In the genomic region with DNA sequence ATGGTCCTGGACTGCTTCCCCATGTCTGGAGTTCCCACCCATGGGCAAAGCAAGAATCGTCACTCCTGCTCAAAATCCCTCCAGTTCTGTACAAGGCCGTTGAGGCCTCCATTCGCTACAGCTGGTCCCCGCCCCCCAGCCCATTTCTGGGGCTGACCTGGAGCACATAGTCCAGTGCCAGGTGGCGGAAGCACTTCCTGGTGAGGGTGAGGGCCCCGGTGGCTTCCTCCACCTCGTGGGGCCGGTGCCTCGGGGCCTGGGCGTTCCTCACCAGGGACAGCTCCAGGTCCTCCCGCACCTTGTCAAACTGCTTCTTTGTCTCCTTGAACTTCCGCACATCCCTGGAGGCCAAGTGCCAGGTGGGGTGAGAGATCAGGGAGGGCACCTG, we compare ENCODE assay signal across 16 cellular contexts. TPM values are rescaled to one million over a fixed set of nuclear protein-coding genes. Genes with fewer than 3 reads are reported as not detected.
DNase-seq lines count a peak whose midpoint lies in the region; ATAC-seq and TF ChIP-seq lines count a peak whose summit lies in the region.
"Had no signal": no experiment of that assay in that cellular context is flagged by ENCODE, and none has a peak within 500 bp of the region (broad histone marks: within the 10 kb centered on the region; RNA-seq: fewer than 3 reads in every experiment).

No MANE protein-coding gene starts in this region.

- POLR2A ChIA-PET in HEK293 (lab: Yijun Ruan, JAX), result interaction anchor here (0.5 to 1.7 kb wide), 4 partner anchors 9 to 174 kb away, joined by 3 to 9 read pairs (median 3); no protein-coding TSS in a partner anchor
- POLR2A ChIA-PET in PC-3 (lab: Charles Lee; ENCODE audit: unreplicated experiment), result no interaction called here

- no peaks in the 10 kb centered on the region for H3K27me3 Mint-ChIP-seq in chondrocyte (ENCODE audit: low read depth)
- H3K27me3 Mint-ChIP-seq: B cell; CD4-positive, alpha-beta memory T cell had no signal

- no peaks in the 10 kb centered on the region for H3K9me2 ChIP-seq in PC-3 (replicated peaks; ENCODE audit: low read length)

- H3K4me1 Mint-ChIP-seq in chondrocyte (ENCODE audit: low read depth), result peaks cover 11% of the 10 kb centered on the region

- H3K9ac ChIP-seq in PC-3 (ENCODE audit: low read length), result no peak overlapping the region

- no peaks in the 10 kb centered on the region for H3K27me3 ChIP-seq in PC-3 (ENCODE audit: low read length)
- H3K27me3 ChIP-seq: SJCRH30 had no signal

- H3K4me2 ChIP-seq in PC-3 (ENCODE audit: low read length), result no peak overlapping the region

- peaks cover 17% of the 10 kb centered on the region for H3K79me2 ChIP-seq in PC-3 (ENCODE audit: low read length)

- H3K9me3 Mint-ChIP-seq in chondrocyte (ENCODE audit: low read depth), result no peaks in the 10 kb centered on the region
- H3K9me3 Mint-ChIP-seq: CD4-positive, alpha-beta memory T cell had no signal

- peaks cover 11% of the 10 kb centered on the region for H3K4me1 ChIP-seq in HEK293 (ENCODE audit: control insufficient read depth, insufficient read depth, low read length)
- peaks cover 6% of the 10 kb centered on the region for H3K4me1 ChIP-seq in PC-3 (ENCODE audit: insufficient read depth, low read length)

- H3K4me3 Mint-ChIP-seq in chondrocyte (ENCODE audit: unreplicated experiment), result no peak overlapping the region
- H3K4me3 Mint-ChIP-seq: B cell; CD4-positive, alpha-beta memory T cell had no signal

- H3K36me3 ChIP-seq in HEK293 (ENCODE audit: control insufficient read depth in 2 of 2, insufficient read depth in 1 of 2, low read length in 2 of 2) (peaks cover 0 to 25% of the 10 kb centered on the region in 2 experiments; a peak in 2 of 3 replicates), PC-3 (ENCODE audit: low read depth, low read length) (no peaks in the 10 kb centered on the region)
- H3K36me3 ChIP-seq: SJCRH30 had no signal

- ATAC-seq in PC-3 (no peak), GM19351 (IDR thresholded peaks at IDR 0.05; ENCODE audit: unreplicated experiment) (no peak)
- ATAC-seq in stimulated activated naive CD8-positive, alpha-beta T cell treated with anti-CD3 and anti-CD28 coated beads, Interleukin-15, Interleukin-2, amounts not matched to agents 100 U/mL and 50 U/mL, for 24 hours, result no peak

- H3F3A ChIP-seq in PC-3 (ENCODE audit: low read length, unreplicated experiment), result no peaks in the 10 kb centered on the region

- CTCF ChIA-PET in HEK293 (lab: Yijun Ruan, JAX), result interaction anchor here (0.5 to 1.9 kb wide), 8 partner anchors 9 to 432 kb away, joined by 3 to 9 read pairs (median 3); no protein-coding TSS in a partner anchor
- CTCF ChIA-PET in PC-3 (lab: Charles Lee), result interaction anchor here (0.6 kb wide), 1 partner anchor 8 kb away, joined by 3 read pairs; no protein-coding TSS in a partner anchor

- H3K9me3 ChIP-seq in HEK293 (ENCODE audit: control insufficient read depth, insufficient read depth, low read depth, low read length), result no peaks in the 10 kb centered on the region
- H3K9me3 ChIP-seq in PC-3 (ENCODE audit: low read length), result no peaks in the 10 kb centered on the region
- H3K9me3 ChIP-seq: SJCRH30 had no signal

- H3K27ac ChIP-seq in HEK293 (ENCODE audit: extremely low read depth, low read depth, low read length) (no peak overlapping the region), PC-3 (ENCODE audit: low read length) (no peak overlapping the region), temporal lobe (ENCODE audit: low read depth, low read length) (peak overlapping the region; percentile 91)
- H3K27ac ChIP-seq: SJCRH30 had no signal

- TF ChIP-seq CTCF in HEK293 (tag by site-specific recombination; IDR thresholded peaks at IDR 0.05) (no peak), PC-3 (conservative IDR thresholded peaks at IDR 0.05; ENCODE audit: low read depth, low read length) (0 out of 2 replicates have a peak, but pooled peaks have one; percentile 13), chondrocyte (IDR thresholded peaks at IDR 0.05) (peak; percentile 31)

- H2AFZ ChIP-seq in PC-3 (ENCODE audit: low read length), result no peak overlapping the region

- H3K4me3 ChIP-seq in HEK293 (ENCODE audit: low read depth, low read length) (no peak overlapping the region), PC-3 (ENCODE audit: low read length) (no peak overlapping the region)
- H3K4me3 ChIP-seq: SJCRH30 had no signal

- H3K36me3 Mint-ChIP-seq in chondrocyte (ENCODE audit: low read depth), result no peaks in the 10 kb centered on the region
- H3K36me3 Mint-ChIP-seq: CD4-positive, alpha-beta memory T cell had no signal

- DNase-seq in PC-3, result no peak
- no peak for DNase-seq in chondrocyte (ENCODE audit: low spot score)
- DNase-seq in stimulated activated naive CD8-positive, alpha-beta T cell treated with anti-CD3 and anti-CD28 coated beads, Interleukin-15, Interleukin-2, amounts not matched to agents 100 U/mL and 50 U/mL, for 24 hours, result no peak
- DNase-seq in NCI-H226, result no peak
- DNase-seq: DMS79 treated with DMSO at 0.1 percent for 48 hours, HCEC 1CT, KG1, NCI-H1092, NCI-H146, NCI-H2081 treated with DMSO at 0.1 percent for 48 hours, SJCRH30 had no signal

- no peak overlapping the region for H3K27ac Mint-ChIP-seq in chondrocyte (ENCODE audit: unreplicated experiment)
- H3K27ac Mint-ChIP-seq: B cell; CD4-positive, alpha-beta memory T cell had no signal

- BruUV-seq in PC-3 (replicated peaks; lab: Mats Ljungman, UMichigan), result no TSS peak

- intact Hi-C loops in PC-3 (cut with micrococcal nuclease), result no loop called here

- peaks cover 4% of the 10 kb centered on the region for H4K20me1 ChIP-seq in PC-3 (ENCODE audit: low read length)

TF ChIP-seq in HEK293, 187 proteins besides CTCF, POLR2A, EP300 and RAD21:
- TF ChIP-seq, protein P1, sequence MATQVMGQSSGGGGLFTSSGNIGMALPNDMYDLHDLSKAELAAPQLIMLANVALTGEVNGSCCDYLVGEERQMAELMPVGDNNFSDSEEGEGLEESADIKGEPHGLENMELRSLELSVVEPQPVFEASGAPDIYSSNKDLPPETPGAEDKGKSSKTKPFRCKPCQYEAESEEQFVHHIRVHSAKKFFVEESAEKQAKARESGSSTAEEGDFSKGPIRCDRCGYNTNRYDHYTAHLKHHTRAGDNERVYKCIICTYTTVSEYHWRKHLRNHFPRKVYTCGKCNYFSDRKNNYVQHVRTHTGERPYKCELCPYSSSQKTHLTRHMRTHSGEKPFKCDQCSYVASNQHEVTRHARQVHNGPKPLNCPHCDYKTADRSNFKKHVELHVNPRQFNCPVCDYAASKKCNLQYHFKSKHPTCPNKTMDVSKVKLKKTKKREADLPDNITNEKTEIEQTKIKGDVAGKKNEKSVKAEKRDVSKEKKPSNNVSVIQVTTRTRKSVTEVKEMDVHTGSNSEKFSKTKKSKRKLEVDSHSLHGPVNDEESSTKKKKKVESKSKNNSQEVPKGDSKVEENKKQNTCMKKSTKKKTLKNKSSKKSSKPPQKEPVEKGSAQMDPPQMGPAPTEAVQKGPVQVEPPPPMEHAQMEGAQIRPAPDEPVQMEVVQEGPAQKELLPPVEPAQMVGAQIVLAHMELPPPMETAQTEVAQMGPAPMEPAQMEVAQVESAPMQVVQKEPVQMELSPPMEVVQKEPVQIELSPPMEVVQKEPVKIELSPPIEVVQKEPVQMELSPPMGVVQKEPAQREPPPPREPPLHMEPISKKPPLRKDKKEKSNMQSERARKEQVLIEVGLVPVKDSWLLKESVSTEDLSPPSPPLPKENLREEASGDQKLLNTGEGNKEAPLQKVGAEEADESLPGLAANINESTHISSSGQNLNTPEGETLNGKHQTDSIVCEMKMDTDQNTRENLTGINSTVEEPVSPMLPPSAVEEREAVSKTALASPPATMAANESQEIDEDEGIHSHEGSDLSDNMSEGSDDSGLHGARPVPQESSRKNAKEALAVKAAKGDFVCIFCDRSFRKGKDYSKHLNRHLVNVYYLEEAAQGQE (tag by site-specific recombination; IDR thresholded peaks at IDR 0.05), result peak; percentile 80; the same call in 1 of the 2 replicates
- TF ChIP-seq SP2 (tag by site-specific recombination; IDR thresholded peaks at IDR 0.05) (peak; percentile 27; the same call in 1 of the 2 replicates), ZFP3 (tag by site-specific recombination; IDR thresholded peaks at IDR 0.05; ENCODE audit: low read depth) (no peak)

RNA-seq across cellular contexts. Expression of a gene that starts 7.4 kb away (rescaled TPM):
- total RNA-seq in PC-3 (2014; rRNA removed) (116 and 178 TPM in 2 replicates), chondrocyte (51.9 to 77.5 TPM (median 57.5 TPM) in 3 replicates), temporal lobe (74.0 TPM)

RNA-seq across cellular contexts. Expression of a gene that starts 8.1 kb away (rescaled TPM):
- total RNA-seq in PC-3 (2014; rRNA removed) (132 and 142 TPM in 2 replicates), chondrocyte (21.6 to 22.3 TPM (median 22.1 TPM) in 3 replicates), temporal lobe (8.6 TPM)

RNA-seq across cellular contexts. Expression of a gene that starts 20.1 kb away (rescaled TPM):
- 4.2 and 5.3 TPM in 2 replicates for total RNA-seq in PC-3 (2014; rRNA removed)
- 6.6 to 7.4 TPM (median 6.7 TPM) in 3 replicates for total RNA-seq in chondrocyte
- total RNA-seq in temporal lobe, result 2.2 TPM

RNA-seq across cellular contexts. Expression of a gene that starts 24.1 kb away (rescaled TPM):
- 254 and 324 TPM in 2 replicates for total RNA-seq in PC-3 (2014; rRNA removed)
- 67.3 to 87.0 TPM (median 73.8 TPM) in 3 replicates for total RNA-seq in chondrocyte
- 38.4 TPM for total RNA-seq in temporal lobe

RNA-seq across cellular contexts. Expression of a gene that starts 24.3 kb away (rescaled TPM):
- 141 and 168 TPM in 2 replicates for total RNA-seq in PC-3 (2014; rRNA removed)
- 19.4 to 23.3 TPM (median 23.1 TPM) in 3 replicates for total RNA-seq in chondrocyte
- 10.6 TPM for total RNA-seq in temporal lobe
